Comparison of ENCODE assay signal across 8 cellular contexts in the genomic region with DNA sequence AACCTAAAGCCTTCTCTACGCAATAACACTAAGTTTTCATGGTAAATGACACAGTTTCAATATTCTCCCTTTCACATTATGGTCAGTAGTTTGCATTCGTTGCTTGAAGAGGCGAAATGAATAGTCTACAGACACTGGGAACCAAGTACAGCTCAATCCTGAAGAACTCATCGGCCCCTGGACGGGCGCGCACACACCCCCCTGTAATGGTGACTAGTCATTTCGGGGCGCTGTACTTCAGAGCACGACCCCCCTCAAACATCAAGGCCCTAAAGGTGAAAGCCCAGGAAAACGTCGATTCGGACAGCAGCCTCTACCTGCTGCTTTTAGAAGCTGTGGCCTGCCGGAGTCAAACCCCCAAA. TPM values are rescaled to one million over a fixed set of nuclear protein-coding genes. Genes with fewer than 3 reads are reported as not detected.
DNase-seq lines count a peak whose midpoint lies in the region; ATAC-seq, FAIRE-seq and TF ChIP-seq lines count a peak whose summit lies in the region.

No MANE protein-coding gene starts in this region.

- H3K4me3 Mint-ChIP-seq in CD4-positive, alpha-beta T cell = peak overlapping the region; percentile 99
- H3K4me3 Mint-ChIP-seq in activated T-helper 2 cell treated with anti-CD3 and anti-CD28 coated beads, Interferon-gamma antibody, Interleukin-2, Interleukin-4, amounts not matched to agents 10 μg/mL and 5 μg/mL and 100 μg/mL, durations not matched to agents 14 hours and 24 hours and 36 hours (ENCODE audit: low read depth) = peak overlapping the region; percentile 99

- intact Hi-C loops in CD4-positive, alpha-beta T cell (cut with DNase I, micrococcal nuclease) = loop anchor here in 1 of 2 experiments (5.0 to 10.0 kb wide), 6 partner anchors 275 to 1837 kb away; partner anchors contain the start of genes ACTR1A, BTRC, CNNM2 and SFR1
- intact Hi-C loops in activated T-helper 2 cell treated with anti-CD3 and anti-CD28 coated beads, Interferon-gamma antibody, Interleukin-2, Interleukin-4, amounts not matched to agents 10 μg/mL and 5 μg/mL and 100 μg/mL, durations not matched to agents 14 hours and 24 hours and 36 hours (cut with micrococcal nuclease) = loop anchor here (5.0 kb wide), 1 partner anchor 55 kb away; no protein-coding TSS in a partner anchor

- peak overlapping the region; percentile 95 for H3K4me2 ChIP-seq in smooth muscle cell

- CTCF ChIA-PET in CD4-positive, alpha-beta T cell (lab: Charles Lee) = interaction anchor here (3.3 kb wide), 1 partner anchor 275 kb away, joined by 11 read pairs; the partner anchor contains the start of gene CNNM2

- H3K27me3 Mint-ChIP-seq in CD4-positive, alpha-beta T cell = no peaks in the 10 kb centered on the region
- H3K27me3 Mint-ChIP-seq in activated T-helper 2 cell treated with anti-CD3 and anti-CD28 coated beads, Interferon-gamma antibody, Interleukin-2, Interleukin-4, amounts not matched to agents 10 μg/mL and 5 μg/mL and 100 μg/mL, durations not matched to agents 14 hours and 24 hours and 36 hours (ENCODE audit: low read depth) = no peaks in the 10 kb centered on the region

- H3K27me3 ChIP-seq in CD4-positive, alpha-beta T cell (ENCODE audit: control insufficient read depth, insufficient read depth, low read length) = no peaks in the 10 kb centered on the region
- H3K27me3 ChIP-seq in smooth muscle cell (ENCODE audit: low read depth) = no peaks in the 10 kb centered on the region

- H3K9me3 Mint-ChIP-seq in CD4-positive, alpha-beta T cell = no peaks in the 10 kb centered on the region
- no peaks in the 10 kb centered on the region for H3K9me3 Mint-ChIP-seq in activated T-helper 2 cell treated with anti-CD3 and anti-CD28 coated beads, Interferon-gamma antibody, Interleukin-2, Interleukin-4, amounts not matched to agents 10 μg/mL and 5 μg/mL and 100 μg/mL, durations not matched to agents 14 hours and 24 hours and 36 hours

- H3F3A ChIP-seq in smooth muscle cell (ENCODE audit: low read depth) = peaks cover 4% of the 10 kb centered on the region

- H3K27ac Mint-ChIP-seq in CD4-positive, alpha-beta T cell = peak overlapping the region; percentile 86
- peak overlapping the region; percentile 99 for H3K27ac Mint-ChIP-seq in activated T-helper 2 cell treated with anti-CD3 and anti-CD28 coated beads, Interferon-gamma antibody, Interleukin-2, Interleukin-4, amounts not matched to agents 10 μg/mL and 5 μg/mL and 100 μg/mL, durations not matched to agents 14 hours and 24 hours and 36 hours

- H3K4me1 Mint-ChIP-seq in CD4-positive, alpha-beta T cell (ENCODE audit: low read depth) = peaks cover 49% of the 10 kb centered on the region
- H3K4me1 Mint-ChIP-seq in activated T-helper 2 cell treated with anti-CD3 and anti-CD28 coated beads, Interferon-gamma antibody, Interleukin-2, Interleukin-4, amounts not matched to agents 10 μg/mL and 5 μg/mL and 100 μg/mL, durations not matched to agents 14 hours and 24 hours and 36 hours (ENCODE audit: low read depth) = peaks cover 25% of the 10 kb centered on the region

- WGBS in smooth muscle cell (ENCODE audit: low lambda C conversion rate) = 2% methylated on average over 14 of the region's 14 CpGs

- no peak for ATAC-seq in CD4-positive, alpha-beta T cell (ENCODE audit: poor library complexity)
- ATAC-seq in HG02678 (IDR thresholded peaks at IDR 0.05; ENCODE audit: unreplicated experiment) = peak; percentile 4

- no peak for DNase-seq in CD4-positive, alpha-beta T cell
- DNase-seq in activated T-helper 2 cell treated with anti-CD3 and anti-CD28 coated beads, Interferon-gamma antibody, Interleukin-2, Interleukin-4, amounts not matched to agents 10 μg/mL and 5 μg/mL and 100 μg/mL, durations not matched to agents 14 hours and 24 hours and 36 hours (ENCODE audit: low spot score) = no peak
- DNase-seq in smooth muscle cell (lab: John Stamatoyannopoulos, UW; ENCODE audit: unreplicated experiment) (no peak), activated gamma-delta T cell treated with Interleukin-2 at 50 U/mL for 16 hours (no peak), GM19239 (ENCODE audit: insufficient read length, low spot score) (no peak), ecto neural progenitor cell (ENCODE audit: low spot score) (no peak)

- H3K9me3 ChIP-seq in CD4-positive, alpha-beta T cell (ENCODE audit: control insufficient read depth, low read length) = no peaks in the 10 kb centered on the region
- no peaks in the 10 kb centered on the region for H3K9me3 ChIP-seq in smooth muscle cell (replicated peaks; ENCODE audit: low read depth)

- no peak for FAIRE-seq in GM19239 (lab: Jason Lieb, UNC)

- H3K4me3 ChIP-seq in iPS-11a (ENCODE audit: low read depth, low read length) (peak overlapping the region; percentile 74), smooth muscle cell (peak overlapping the region; percentile 99)

- no peak for TF ChIP-seq CTCF in CD4-positive, alpha-beta T cell (IDR thresholded peaks at IDR 0.05)
- no peak for TF ChIP-seq CTCF in smooth muscle cell (IDR thresholded peaks at IDR 0.05; ENCODE audit: borderline replicate concordance, insufficient read depth, poor library complexity, severe bottlenecking)

- H3K36me3 Mint-ChIP-seq in CD4-positive, alpha-beta T cell (ENCODE audit: low read depth) = peaks cover 21% of the 10 kb centered on the region
- peaks cover 29% of the 10 kb centered on the region for H3K36me3 Mint-ChIP-seq in activated T-helper 2 cell treated with anti-CD3 and anti-CD28 coated beads, Interferon-gamma antibody, Interleukin-2, Interleukin-4, amounts not matched to agents 10 μg/mL and 5 μg/mL and 100 μg/mL, durations not matched to agents 14 hours and 24 hours and 36 hours (ENCODE audit: low read depth)

- peak overlapping the region; percentile 75 for H3K27ac ChIP-seq in CD4-positive, alpha-beta T cell (ENCODE audit: low read depth, low read length)
- peak overlapping the region; percentile 95 for H3K27ac ChIP-seq in smooth muscle cell (ENCODE audit: low read depth)

- peaks cover 51% of the 10 kb centered on the region for H4K20me1 ChIP-seq in smooth muscle cell (ENCODE audit: low read depth)

- H3K9ac ChIP-seq in smooth muscle cell (ENCODE audit: low read depth) = peak overlapping the region; percentile 98

- peak overlapping the region; percentile 91 for H2AFZ ChIP-seq in smooth muscle cell (ENCODE audit: low read depth)

- H3K79me2 ChIP-seq in smooth muscle cell (ENCODE audit: low read depth) = peaks cover 57% of the 10 kb centered on the region

- POLR2A ChIA-PET in CD4-positive, alpha-beta T cell (lab: Charles Lee) = interaction anchor here (0.6 to 2.4 kb wide), 13 partner anchors 8 to 947 kb away, joined by 3 to 17 read pairs (median 4); partner anchors contain the start of genes CNNM2, GBF1, PCGF6 and TAF5

- no peaks in the 10 kb centered on the region for H3K36me3 ChIP-seq in smooth muscle cell (ENCODE audit: low read depth)

- peaks cover 14% of the 10 kb centered on the region for H3K4me1 ChIP-seq in smooth muscle cell (ENCODE audit: low read depth)

RNA-seq across cellular contexts. Expression of gene NT5C2, which starts 1.0 kb away (rescaled TPM):
- total RNA-seq in CD4-positive, alpha-beta T cell = 10 to 100 TPM; 43.2 to 47.8 TPM
- 58.1 and 60.6 TPM in 2 replicates for total RNA-seq in activated T-helper 2 cell treated with anti-CD3 and anti-CD28 coated beads, Interferon-gamma antibody, Interleukin-2, Interleukin-4, amounts not matched to agents 10 μg/mL and 5 μg/mL and 100 μg/mL, durations not matched to agents 14 hours and 24 hours and 36 hours
- 32.2 and 33.5 TPM in 2 replicates for total RNA-seq in smooth muscle cell
- polyA plus RNA-seq in smooth muscle cell = 19.1 and 23.8 TPM in 2 replicates

RNA-seq across cellular contexts. Expression of gene RPEL1, which starts 53.6 kb away (rescaled TPM):
- not detected for total RNA-seq in CD4-positive, alpha-beta T cell
- total RNA-seq in activated T-helper 2 cell treated with anti-CD3 and anti-CD28 coated beads, Interferon-gamma antibody, Interleukin-2, Interleukin-4, amounts not matched to agents 10 μg/mL and 5 μg/mL and 100 μg/mL, durations not matched to agents 14 hours and 24 hours and 36 hours = not detected in 2 replicates
- total RNA-seq in smooth muscle cell = not detected in 2 replicates
- not detected in 2 replicates for polyA plus RNA-seq in smooth muscle cell
